12 cellular contexts compared by ENCODE assay signal in the genomic region with DNA sequence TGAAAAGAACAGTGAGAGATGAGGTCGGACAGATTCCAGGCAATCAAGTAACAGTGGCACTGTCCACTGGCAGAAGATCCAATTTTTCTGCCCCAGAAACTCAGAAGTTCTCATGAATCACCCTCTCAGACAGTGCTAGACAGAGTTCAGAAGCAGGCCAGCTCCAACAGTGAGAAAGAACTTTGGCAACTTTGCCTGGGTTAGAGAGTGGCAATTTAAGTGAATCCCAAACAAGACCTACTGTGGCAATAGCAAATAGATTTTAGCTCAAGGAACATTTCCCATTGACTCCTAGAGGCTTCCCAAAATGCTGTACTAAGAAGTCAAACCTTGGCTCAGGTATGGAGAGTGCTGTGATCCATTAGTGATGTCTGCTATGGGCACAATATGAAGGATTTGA. TPM values are rescaled to one million over a fixed set of nuclear protein-coding genes. Genes with fewer than 3 reads are reported as not detected.
DNase-seq lines count a peak whose midpoint lies in the region; ATAC-seq and TF ChIP-seq lines count a peak whose summit lies in the region.
"Had no signal": no experiment of that assay in that cellular context is flagged by ENCODE, and none has a peak within 500 bp of the region (broad histone marks: within the 10 kb centered on the region; RNA-seq: fewer than 3 reads in every experiment).

No MANE protein-coding gene starts in this region.

- peak; percentile 88 for DNase-seq in GM23248
- DNase-seq in WTC11 (ENCODE audit: low spot score), result no peak
- DNase-seq in smooth muscle cell (lab: John Stamatoyannopoulos, UW; ENCODE audit: unreplicated experiment), result no peak
- DNase-seq: activated effector memory CD4-positive, alpha-beta T cell treated with Interleukin-2 at 50 U/mL for 16 hours; DND-41; NCI-H1436; ovary; T1000 had no signal

- no peaks in the 10 kb centered on the region for H3K9me2 ChIP-seq in GM23248 (ENCODE audit: insufficient read depth)

- CTCF ChIA-PET in WTC11 (lab: Charles Lee), result interaction anchor here (1.7 kb wide), 1 partner anchor 86 kb away, joined by 8 read pairs; no protein-coding TSS in a partner anchor

- in situ Hi-C loops in GM23248 (cut with MboI), result no loop called here

- POLR2A ChIA-PET in WTC11 (lab: Charles Lee), result no interaction called here

- WGBS in GM23248 (ENCODE audit: low coverage in 1 of 2, low lambda C conversion rate in 2 of 2, missing lambda C conversion rate in 2 of 2), 2 experiments, result 56 to 71% methylated on average over 1 of the region's 1 CpG
- 92% methylated on average over 1 of the region's 1 CpG for WGBS in smooth muscle cell (ENCODE audit: low lambda C conversion rate)

- H4K20me1 ChIP-seq in GM23248 (ENCODE audit: insufficient read depth) (peaks cover 50% of the 10 kb centered on the region), smooth muscle cell (ENCODE audit: low read depth) (peaks cover 25% of the 10 kb centered on the region)

- H3K27me3 Mint-ChIP-seq in WTC11 (ENCODE audit: low read depth), result peaks cover 4% of the 10 kb centered on the region

- H3K9me3 Mint-ChIP-seq in WTC11, result peaks cover 11% of the 10 kb centered on the region

- H3K36me3 Mint-ChIP-seq in WTC11, result no peaks in the 10 kb centered on the region

- no peaks in the 10 kb centered on the region for H3K9me3 ChIP-seq in GM23248 (ENCODE audit: low read depth)
- no peaks in the 10 kb centered on the region for H3K9me3 ChIP-seq in smooth muscle cell (replicated peaks; ENCODE audit: low read depth)
- H3K9me3 ChIP-seq: ovary had no signal

- H3K4me2 ChIP-seq in GM23248 (ENCODE audit: unreplicated experiment), result peak overlapping the region; percentile 40
- H3K4me2 ChIP-seq in smooth muscle cell, result peak overlapping the region; percentile 63

- no peak overlapping the region for H3K4me3 Mint-ChIP-seq in WTC11

- H3K27ac ChIP-seq in GM23248 (peak overlapping the region; percentile 73), smooth muscle cell (ENCODE audit: low read depth) (peak overlapping the region; percentile 39)
- H3K27ac ChIP-seq: ovary had no signal

- H3K27me3 ChIP-seq in GM23248 (replicated peaks; ENCODE audit: insufficient read depth), result no peaks in the 10 kb centered on the region
- H3K27me3 ChIP-seq in smooth muscle cell (ENCODE audit: low read depth), result no peaks in the 10 kb centered on the region
- H3K27me3 ChIP-seq: ovary had no signal

- H3F3A ChIP-seq in GM23248 (ENCODE audit: insufficient read depth) (peaks cover 97% of the 10 kb centered on the region), smooth muscle cell (ENCODE audit: low read depth) (peaks cover 12% of the 10 kb centered on the region)

- peak overlapping the region; percentile 36 for H3K9ac ChIP-seq in GM23248
- no peak overlapping the region for H3K9ac ChIP-seq in smooth muscle cell (ENCODE audit: low read depth)

- H2AFZ ChIP-seq in GM23248, result no peak overlapping the region
- H2AFZ ChIP-seq in smooth muscle cell (ENCODE audit: low read depth), result no peak overlapping the region

- H3K4me3 ChIP-seq in GM23248 (no peak overlapping the region), smooth muscle cell (no peak overlapping the region)
- H3K4me3 ChIP-seq: ovary had no signal

- peaks cover 100% of the 10 kb centered on the region for H3K79me2 ChIP-seq in GM23248 (ENCODE audit: insufficient read depth)
- peaks cover 22% of the 10 kb centered on the region for H3K79me2 ChIP-seq in smooth muscle cell (ENCODE audit: low read depth)

- peaks cover 33% of the 10 kb centered on the region for H3K4me1 Mint-ChIP-seq in WTC11

- TF ChIP-seq CTCF in WTC11 (IDR thresholded peaks at IDR 0.05) (no peak), smooth muscle cell (IDR thresholded peaks at IDR 0.05; ENCODE audit: borderline replicate concordance, insufficient read depth, poor library complexity, severe bottlenecking) (no peak)

- peak; percentile 14 for ATAC-seq in WTC11
- peak; percentile 18 for ATAC-seq in esophagus mucosa
- no peak for ATAC-seq in HG02870 (IDR thresholded peaks at IDR 0.05; ENCODE audit: unreplicated experiment)
- ATAC-seq in HG03460 (IDR thresholded peaks at IDR 0.05; ENCODE audit: unreplicated experiment), result no peak
- ATAC-seq in GM18502 (IDR thresholded peaks at IDR 0.05; ENCODE audit: poor library complexity, unreplicated experiment), result no peak

- H3K4me1 ChIP-seq in GM23248 (ENCODE audit: insufficient read depth) (peaks cover 72% of the 10 kb centered on the region), smooth muscle cell (ENCODE audit: low read depth) (peaks cover 8% of the 10 kb centered on the region)

- H3K36me3 ChIP-seq in GM23248 (ENCODE audit: low read depth), result peaks cover 53% of the 10 kb centered on the region; the same call in 1 of the 2 replicates
- no peaks in the 10 kb centered on the region for H3K36me3 ChIP-seq in smooth muscle cell (ENCODE audit: low read depth)
- H3K36me3 ChIP-seq: ovary had no signal

- no peak overlapping the region for H3K27ac Mint-ChIP-seq in WTC11

TF ChIP-seq in WTC11, 78 proteins besides CTCF, POLR2A, EP300 and RAD21:
- no peak for TF ChIP-seq TEAD4 (CRISPR knock-in tag; IDR thresholded peaks at IDR 0.05)
- TF ChIP-seq, protein P1, sequence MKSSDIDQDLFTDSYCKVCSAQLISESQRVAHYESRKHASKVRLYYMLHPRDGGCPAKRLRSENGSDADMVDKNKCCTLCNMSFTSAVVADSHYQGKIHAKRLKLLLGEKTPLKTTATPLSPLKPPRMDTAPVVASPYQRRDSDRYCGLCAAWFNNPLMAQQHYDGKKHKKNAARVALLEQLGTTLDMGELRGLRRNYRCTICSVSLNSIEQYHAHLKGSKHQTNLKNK (CRISPR knock-in tag; IDR thresholded peaks at IDR 0.05), result no peak
- TF ChIP-seq PRRX2 (CRISPR knock-in tag; IDR thresholded peaks at IDR 0.05), result no peak

RNA-seq across cellular contexts. Expression of a gene that starts 12.3 kb away (rescaled TPM):
- total RNA-seq in GM23248 (2014; rRNA removed; shearing (Covaris generic)), result 405 and 506 TPM in 2 replicates
- 519 and 523 TPM in 2 replicates for polyA plus RNA-seq in GM23248 (2016; fragmentation: Nextera tagmentation; extraction: Ambion mirVana)
- 9.6 to 12.0 TPM (median 10.3 TPM) in 3 replicates for total RNA-seq in WTC11 (2021)
- total RNA-seq in esophagus mucosa, result 814 TPM
- total RNA-seq in smooth muscle cell, result 143 and 248 TPM in 2 replicates
- polyA plus RNA-seq in smooth muscle cell, result 116 and 174 TPM in 2 replicates

Comparison
In these comparisons a context has a peak if more than half of its experiments do, and no peak if none do; other contexts are left out.
1. ATAC-seq: peak in WTC11 (single experiment) and esophagus mucosa (single experiment); none in HG02870 (single experiment), HG03460 (single experiment) and GM18502 (single experiment).
2. RNA of a gene that starts 12.3 kb away (total RNA-seq): 814 TPM in esophagus mucosa (single experiment), 405 to 506 TPM in GM23248 and 143 to 248 TPM in smooth muscle cell; 9.6 to 12.0 TPM in WTC11; every median in the first group is over 10 times any median in the second.